ENCODE assay signal across 8 cellular contexts in genomic region chr2:105919826-105920225, GRCh38.
DNase-seq lines count a peak whose midpoint lies in the region; ATAC-seq lines count a peak whose summit lies in the region.

No MANE protein-coding gene starts in this region.

- H3K27me3 Mint-ChIP-seq in CD4-positive, CD25-positive, alpha-beta regulatory T cell: peaks cover 4% of the 10 kb centered on the region
- H3K27me3 Mint-ChIP-seq in activated T-cell treated with anti-CD3 and anti-CD28 coated beads, Interleukin-2, amount 50 U/mL, for 72 hours (ENCODE audit: low read depth): no peaks in the 10 kb centered on the region

- peaks cover 1 to 16% (median 7%) of the 10 kb centered on the region in 7 donors for H3K9me3 Mint-ChIP-seq in CD4-positive, CD25-positive, alpha-beta regulatory T cell
- peaks cover 7 to 12% of the 10 kb centered on the region in 2 donors for H3K9me3 Mint-ChIP-seq in activated T-cell treated with anti-CD3 and anti-CD28 coated beads, Interleukin-2, amount 50 U/mL, for 72 hours

- H3K36me3 ChIP-seq in CD4-positive, CD25-positive, alpha-beta regulatory T cell (ENCODE audit: control insufficient read depth, insufficient read depth, low read length): no peaks in the 10 kb centered on the region
- H3K36me3 ChIP-seq in MG63: no peaks in the 10 kb centered on the region

- no peaks in the 10 kb centered on the region for H3K27me3 ChIP-seq in CD4-positive, CD25-positive, alpha-beta regulatory T cell (ENCODE audit: control insufficient read depth, insufficient read depth, low read length)
- H3K27me3 ChIP-seq in MG63: peaks cover 2% of the 10 kb centered on the region; the same call in 1 of the 2 replicates

- intact Hi-C loops in left ventricle myocardium superior (cut with micrococcal nuclease): no loop called here

- H3K27ac ChIP-seq in CD4-positive, CD25-positive, alpha-beta regulatory T cell (ENCODE audit: insufficient read depth, low read length, poor library complexity, severe bottlenecking): no peak overlapping the region

- H3K4me3 Mint-ChIP-seq in CD4-positive, CD25-positive, alpha-beta regulatory T cell: peak overlapping the region in 1 of 4 donors; percentile 27
- no peak overlapping the region for H3K4me3 Mint-ChIP-seq in activated T-cell treated with anti-CD3 and anti-CD28 coated beads, Interleukin-2, amount 50 U/mL, for 72 hours

- DNase-seq in CD4-positive, CD25-positive, alpha-beta regulatory T cell: peak; percentile 23 to 70 (median 48)
- DNase-seq in MG63 (peak; percentile 9), left ventricle myocardium superior (no peak), NOMO-1 treated with dmso at 0.1 percent for 144 hours (lab: John Stamatoyannopoulos, UW; ENCODE audit: unreplicated experiment) (no peak)
- peak; percentile 57 to 68 for DNase-seq in activated T-cell treated with anti-CD3 and anti-CD28 coated beads, Interleukin-2, amount 50 U/mL, for 72 hours
- DNase-seq in stimulated activated CD8-positive, alpha-beta memory T cell treated with anti-CD3 and anti-CD28 coated beads, Interleukin-15, amount 100 ng/mL, for 1 hour (ENCODE audit: low read depth): peak; percentile 39

- H3K4me3 ChIP-seq in CD4-positive, CD25-positive, alpha-beta regulatory T cell (ENCODE audit: low read depth, low read length): no peak overlapping the region
- H3K4me3 ChIP-seq in MG63: no peak overlapping the region

- H3K27ac Mint-ChIP-seq in CD4-positive, CD25-positive, alpha-beta regulatory T cell: peak overlapping the region in 2 of 3 donors; percentile 21 to 68
- no peak overlapping the region for H3K27ac Mint-ChIP-seq in activated T-cell treated with anti-CD3 and anti-CD28 coated beads, Interleukin-2, amount 50 U/mL, for 72 hours

- H3K36me3 Mint-ChIP-seq in CD4-positive, CD25-positive, alpha-beta regulatory T cell: peaks cover 8% of the 10 kb centered on the region
- H3K36me3 Mint-ChIP-seq in activated T-cell treated with anti-CD3 and anti-CD28 coated beads, Interleukin-2, amount 50 U/mL, for 72 hours (ENCODE audit: insufficient read depth in 2 of 2): peaks cover 6 to 8% of the 10 kb centered on the region in 2 donors

- H3K4me1 ChIP-seq in CD4-positive, CD25-positive, alpha-beta regulatory T cell (ENCODE audit: control insufficient read depth, insufficient read depth, low read length, poor library complexity, severe bottlenecking): no peaks in the 10 kb centered on the region

- H3K9me3 ChIP-seq in CD4-positive, CD25-positive, alpha-beta regulatory T cell (ENCODE audit: control insufficient read depth in 2 of 2, low read length in 2 of 2): peaks cover 8 to 19% of the 10 kb centered on the region in 2 experiments
- H3K9me3 ChIP-seq in MG63: no peaks in the 10 kb centered on the region

- no peak for ATAC-seq in CD4-positive, CD25-positive, alpha-beta regulatory T cell (ENCODE audit: low read depth in 2 of 2)
- ATAC-seq in activated T-cell treated with anti-CD3 and anti-CD28 coated beads, Interleukin-2, amount 50 U/mL, for 72 hours (replicated peaks in 1 of 2): peak; percentile 56 to 69
- ATAC-seq in left ventricle myocardium superior (peak; percentile 10), HG02981 (IDR thresholded peaks at IDR 0.05; ENCODE audit: unreplicated experiment) (no peak), GM18519 (IDR thresholded peaks at IDR 0.05; ENCODE audit: low FRiP score, unreplicated experiment) (no peak)

- H3K4me1 Mint-ChIP-seq in CD4-positive, CD25-positive, alpha-beta regulatory T cell: peaks cover 12 to 38% (median 17%) of the 10 kb centered on the region in 4 donors
- H3K4me1 Mint-ChIP-seq in activated T-cell treated with anti-CD3 and anti-CD28 coated beads, Interleukin-2, amount 50 U/mL, for 72 hours (ENCODE audit: low read depth): peaks cover 41% of the 10 kb centered on the region

Comparison
In these comparisons a context has a peak if more than half of its experiments do, and no peak if none do; other contexts are left out.
1. ATAC-seq: peak in activated T-cell treated with anti-CD3 and anti-CD28 coated beads, Interleukin-2, amount 50 U/mL, for 72 hours (2 of 2) and left ventricle myocardium superior (single experiment); none in CD4-positive, CD25-positive, alpha-beta regulatory T cell (0 of 2), HG02981 (single experiment) and GM18519 (single experiment).
2. DNase-seq: peak in CD4-positive, CD25-positive, alpha-beta regulatory T cell (3 of 3), MG63 (single experiment), activated T-cell treated with anti-CD3 and anti-CD28 coated beads, Interleukin-2, amount 50 U/mL, for 72 hours (2 of 2) and stimulated activated CD8-positive, alpha-beta memory T cell treated with anti-CD3 and anti-CD28 coated beads, Interleukin-15, amount 100 ng/mL, for 1 hour (single experiment); none in left ventricle myocardium superior (single experiment) and NOMO-1 treated with dmso at 0.1 percent for 144 hours (single experiment).